ENCODE assay signal across 8 cellular contexts in genomic region chr10:97291357-97292096, GRCh38. TPM values are rescaled to one million over a fixed set of nuclear protein-coding genes. Genes with fewer than 3 reads are reported as not detected.
DNase-seq lines count a peak whose midpoint lies in the region; FAIRE-seq and TF ChIP-seq lines count a peak whose summit lies in the region.

No MANE protein-coding gene starts in this region.

- peak overlapping the region; percentile 90 for H3K4me3 Mint-ChIP-seq in neural crest cell

- DNase-seq in Peyer's patch (peak in 1 of 3 donors; percentile 47), epithelial cell of proximal tubule (ENCODE audit: low read depth) (no peak), neural crest cell (ENCODE audit: low read depth, low spot score) (no peak), glomerular visceral epithelial cell (ENCODE audit: extremely low spot score) (no peak), AG08395 (ENCODE audit: low spot score) (no peak), urothelium cell line (ENCODE audit: low spot score) (no peak)
- no peak for DNase-seq in activated CD4-positive, alpha-beta T cell treated with anti-CD3 and anti-CD28 coated beads for 48 hours

- peak overlapping the region; percentile 95 to 97 (median 96) for H3K27ac ChIP-seq in Peyer's patch

- peak overlapping the region; percentile 96 for H3K27ac Mint-ChIP-seq in neural crest cell (ENCODE audit: unreplicated experiment)

- peaks cover 18% of the 10 kb centered on the region for H3K4me1 Mint-ChIP-seq in neural crest cell

- H3K36me3 Mint-ChIP-seq in neural crest cell (ENCODE audit: low read depth): no peaks in the 10 kb centered on the region

- no peak for TF ChIP-seq POLR2A in Peyer's patch (IDR thresholded peaks at IDR 0.05)

- no peak for TF ChIP-seq CTCF in Peyer's patch (IDR thresholded peaks at IDR 0.05)
- TF ChIP-seq CTCF in epithelial cell of proximal tubule (conservative IDR thresholded peaks at IDR 0.05; ENCODE audit: low read depth, low read length): no peak
- TF ChIP-seq CTCF in neural crest cell (conservative IDR thresholded peaks at IDR 0.05): no peak

- H3K4me3 ChIP-seq in GM08714 (ENCODE audit: low read length): peak overlapping the region; percentile 63
- H3K4me3 ChIP-seq in Peyer's patch: peak overlapping the region; percentile 84 to 98 (median 92)
- peak overlapping the region; percentile 88 for H3K4me3 ChIP-seq in epithelial cell of proximal tubule (ENCODE audit: low read depth, low read length)

- no peaks in the 10 kb centered on the region for H3K9me3 ChIP-seq in Peyer's patch

- FAIRE-seq in urothelium cell line (lab: Jason Lieb, UNC): no peak

- peaks cover 0 to 10% (median 5%) of the 10 kb centered on the region in 4 donors for H3K4me1 ChIP-seq in Peyer's patch

- H3K36me3 ChIP-seq in Peyer's patch: peaks cover 0 to 9% (median 0%) of the 10 kb centered on the region in 3 donors

- no peaks in the 10 kb centered on the region for H3K9me3 Mint-ChIP-seq in neural crest cell

- H3K27me3 Mint-ChIP-seq in neural crest cell (ENCODE audit: low read depth): no peaks in the 10 kb centered on the region

- no peaks in the 10 kb centered on the region for H3K27me3 ChIP-seq in Peyer's patch

RNA-seq across cellular contexts. Expression of gene ARHGAP19, which starts 0.9 kb away (rescaled TPM):
- total RNA-seq in Peyer's patch (10 to 100 TPM in 1 of 4 donors, 1 to 10 TPM in 3; 4.9 to 28.9 (median 7.3) TPM), epithelial cell of proximal tubule (8.8 and 14.9 TPM in 2 replicates), neural crest cell (30.3 and 32.1 TPM in 2 replicates)

RNA-seq across cellular contexts. Expression of gene FRAT1, which starts 27.5 kb away (rescaled TPM):
- 1 to 10 TPM; 1.7 to 9.7 (median 6.9) TPM for total RNA-seq in Peyer's patch
- total RNA-seq in epithelial cell of proximal tubule: 1.1 and 1.2 TPM in 2 replicates
- 1.6 and 2.2 TPM in 2 replicates for total RNA-seq in neural crest cell

RNA-seq across cellular contexts. Expression of gene FRAT2, which starts 43.0 kb away (rescaled TPM):
- 10 to 100 TPM; 19.0 to 31.7 (median 24.0) TPM for total RNA-seq in Peyer's patch
- 6.3 and 11.4 TPM in 2 replicates for total RNA-seq in epithelial cell of proximal tubule
- total RNA-seq in neural crest cell: 8.6 and 8.8 TPM in 2 replicates
